8 cellular contexts compared by ENCODE assay signal in the genomic region with DNA sequence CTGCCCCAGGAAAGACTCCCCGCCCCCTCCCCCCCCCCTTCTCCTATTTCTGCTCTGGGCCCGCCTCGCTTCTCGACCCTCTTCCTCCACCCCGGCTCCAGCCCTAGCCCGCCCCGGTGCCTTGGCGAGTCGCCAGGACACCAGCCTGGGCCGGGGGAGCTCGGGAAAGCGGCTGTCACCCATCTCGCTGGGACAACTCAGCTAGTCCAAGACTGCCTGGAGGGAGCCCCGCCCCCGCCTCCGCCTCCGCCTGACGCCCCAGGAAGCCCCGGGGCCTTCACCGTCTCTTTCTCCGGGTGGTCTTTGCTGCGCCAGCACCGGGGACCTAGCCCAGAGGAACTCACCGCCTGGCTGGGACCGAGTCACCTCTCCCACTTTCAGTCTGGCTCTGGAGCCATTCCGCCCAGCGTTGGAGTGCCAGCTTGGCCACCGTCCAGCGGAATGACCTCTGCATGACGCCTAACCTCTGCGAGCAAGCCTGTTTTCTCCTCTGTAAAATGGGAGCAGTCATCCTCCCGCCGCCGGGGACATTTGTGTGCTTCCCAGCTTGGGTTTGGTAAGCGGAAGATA. TPM values are rescaled to one million over a fixed set of nuclear protein-coding genes. Genes with fewer than 3 reads are reported as not detected.
DNase-seq lines count a peak whose midpoint lies in the region; ATAC-seq and TF ChIP-seq lines count a peak whose summit lies in the region.

No MANE protein-coding gene starts in this region.

- ATAC-seq in activated CD4-positive, alpha-beta T cell treated with anti-CD3 and anti-CD28 coated beads for 36 hours = no peak
- ATAC-seq in HG03025 (IDR thresholded peaks at IDR 0.05; ENCODE audit: low FRiP score, unreplicated experiment) (no peak), GM19455 (IDR thresholded peaks at IDR 0.05; ENCODE audit: unreplicated experiment) (no peak)

- TF ChIP-seq POLR2A in ovary (IDR thresholded peaks at IDR 0.05) = no peak

- POLR2A ChIA-PET in activated CD4-positive, alpha-beta T cell treated with anti-CD3 and anti-CD28 coated beads for 36 hours (lab: Charles Lee) = no interaction called here

- H3K36me3 ChIP-seq in ovary = no peaks in the 10 kb centered on the region

- CTCF ChIA-PET in activated CD4-positive, alpha-beta T cell treated with anti-CD3 and anti-CD28 coated beads for 36 hours (lab: Charles Lee) = interaction anchor here (0.6 to 1.3 kb wide), 4 partner anchors 23 to 201 kb away, joined by 3 to 7 read pairs (median 4); no protein-coding TSS in a partner anchor

- WGBS in ovary, 3 donors = 8 to 28% (median 12%) methylated on average over 14 to 35 of the region's 35 CpGs

- H3K9me3 ChIP-seq in ovary = no peaks in the 10 kb centered on the region

- no peaks in the 10 kb centered on the region for H3K9me3 Mint-ChIP-seq in activated CD4-positive, alpha-beta T cell treated with anti-CD3 and anti-CD28 coated beads for 36 hours (ENCODE audit: low read depth)

- peaks cover 7% of the 10 kb centered on the region for H3K27me3 Mint-ChIP-seq in activated CD4-positive, alpha-beta T cell treated with anti-CD3 and anti-CD28 coated beads for 36 hours

- intact Hi-C loops in activated CD4-positive, alpha-beta T cell treated with anti-CD3 and anti-CD28 coated beads for 36 hours (cut with DNase I, micrococcal nuclease) = loop anchor here (5.0 to 10.0 kb wide), 4 partner anchors 99 to 1144 kb away; a partner anchor contains a TSS
- intact Hi-C loops in head of caudate nucleus (cut with DNase I) (no loop called here), ovary (cut with DNase I) (no loop called here)

- TF ChIP-seq CTCF in ovary (IDR thresholded peaks at IDR 0.05) = no peak

- peak overlapping the region; percentile 54 to 83 for H3K27ac ChIP-seq in ovary

- no peaks in the 10 kb centered on the region for H3K27me3 ChIP-seq in ovary

- no peak for TF ChIP-seq EP300 in ovary (IDR thresholded peaks at IDR 0.05)

- H3K4me1 Mint-ChIP-seq in activated CD4-positive, alpha-beta T cell treated with anti-CD3 and anti-CD28 coated beads for 36 hours = peaks cover 16% of the 10 kb centered on the region

- H3K4me3 ChIP-seq in ovary = peak overlapping the region; percentile 99

- no peak overlapping the region for H3K4me3 Mint-ChIP-seq in activated CD4-positive, alpha-beta T cell treated with anti-CD3 and anti-CD28 coated beads for 36 hours

- DNase-seq in activated CD4-positive, alpha-beta T cell treated with anti-CD3 and anti-CD28 coated beads for 36 hours = peak; percentile 20
- no peak for DNase-seq in activated CD4-positive, alpha-beta T cell treated with anti-CD3 and anti-CD28 coated beads, Interleukin-2, amount 50 U/mL, for 4 hours
- DNase-seq in activated T-cell treated with anti-CD3 and anti-CD28 coated beads, Interleukin-2, amount 50 U/mL, for 1 hour = peak; percentile 45
- DNase-seq in head of caudate nucleus (peak in 37 of 42 donors; percentile 28 to 85 (median 56)), ovary (peak; percentile 76 to 85 (median 84)), SHP77 treated with DMSO at 0.1 percent for 48 hours (lab: John Stamatoyannopoulos, UW) (no peak)

- H3K27ac Mint-ChIP-seq in activated CD4-positive, alpha-beta T cell treated with anti-CD3 and anti-CD28 coated beads for 36 hours = no peak overlapping the region

- H3K36me3 Mint-ChIP-seq in activated CD4-positive, alpha-beta T cell treated with anti-CD3 and anti-CD28 coated beads for 36 hours (ENCODE audit: low read depth) = no peaks in the 10 kb centered on the region

- H3K4me1 ChIP-seq in ovary (ENCODE audit: insufficient read depth) = peaks cover 5% of the 10 kb centered on the region

RNA-seq across cellular contexts. Expression of a gene that starts 1.1 kb away (rescaled TPM):
- total RNA-seq in activated CD4-positive, alpha-beta T cell treated with anti-CD3 and anti-CD28 coated beads for 36 hours = under 1 TPM; 0.53 to 0.75 TPM
- total RNA-seq in ovary = 10 to 100 TPM; 21.6 to 92.1 (median 72.0) TPM
- 10 to 100 TPM; 33.5 to 35.9 TPM for polyA plus RNA-seq in ovary

Comparison
In these comparisons a context has a peak if more than half of its experiments do, and no peak if none do; other contexts are left out.
1. DNase-seq: peak in activated CD4-positive, alpha-beta T cell treated with anti-CD3 and anti-CD28 coated beads for 36 hours (single experiment), activated T-cell treated with anti-CD3 and anti-CD28 coated beads, Interleukin-2, amount 50 U/mL, for 1 hour (single experiment), head of caudate nucleus (37 of 42) and ovary (5 of 5); none in activated CD4-positive, alpha-beta T cell treated with anti-CD3 and anti-CD28 coated beads, Interleukin-2, amount 50 U/mL, for 4 hours (0 of 2) and SHP77 treated with DMSO at 0.1 percent for 48 hours (single experiment).
2. RNA of a gene that starts 1.1 kb away (total RNA-seq): 21.6 to 92.1 TPM in ovary; 0.53 to 0.75 TPM in activated CD4-positive, alpha-beta T cell treated with anti-CD3 and anti-CD28 coated beads for 36 hours; every median in the first group is over 10 times any median in the second.
3. intact Hi-C loops: an anchor here in activated CD4-positive, alpha-beta T cell treated with anti-CD3 and anti-CD28 coated beads for 36 hours (5.0 to 10.0 kb wide); none called in head of caudate nucleus and ovary.